8 cellular contexts compared by ENCODE assay signal in genomic region chr20:62370115-62370806, GRCh38. TPM values are rescaled to one million over a fixed set of nuclear protein-coding genes. Genes with fewer than 3 reads are reported as not detected.
DNase-seq lines count a peak whose midpoint lies in the region; ATAC-seq, FAIRE-seq and TF ChIP-seq lines count a peak whose summit lies in the region.

No MANE protein-coding gene starts in this region.

- DNase-seq in A549 (ENCODE audit: low read depth in 1 of 2, low spot score in 1 of 2) (peak in 1 of 2 experiments; percentile 71), astrocyte of the spinal cord (ENCODE audit: low read depth, low spot score) (peak; percentile 78), neural crest cell (ENCODE audit: low read depth, low spot score) (no peak), hypothalamus (lab: John Stamatoyannopoulos, UW) (no peak), type B pancreatic cell (ENCODE audit: extremely low spot score, unreplicated experiment) (no peak), OCI-M1 (lab: John Stamatoyannopoulos, UW) (no peak)

- no peak for FAIRE-seq in A549 (lab: Jason Lieb, UNC)

- H3K4me1 Mint-ChIP-seq in neural crest cell: peaks cover 11% of the 10 kb centered on the region
- peaks cover 13% of the 10 kb centered on the region for H3K4me1 Mint-ChIP-seq in type B pancreatic cell (ENCODE audit: unreplicated experiment)

- WGBS in A549 (ENCODE audit: missing lambda C conversion rate): 27% methylated on average over 17 of the region's 19 CpGs

- no peak for TF ChIP-seq POLR2A in A549 (IDR thresholded peaks at IDR 0.05; ENCODE audit: low read length)

- H3K27me3 Mint-ChIP-seq in neural crest cell (ENCODE audit: low read depth) (peaks cover 10% of the 10 kb centered on the region), type B pancreatic cell (no peaks in the 10 kb centered on the region)

- H3K4me3 ChIP-seq in A549: peak overlapping the region; percentile 100; the same call in 2 of the 3 replicates
- H3K4me3 ChIP-seq in astrocyte of the spinal cord (ENCODE audit: low read depth, low read length): no peak overlapping the region

- H3K9me3 ChIP-seq in A549: no peaks in the 10 kb centered on the region

- 0 out of 5 replicates have a peak, but pooled peaks of 1 of the 2 experiments have one; percentile 7 for TF ChIP-seq RAD21 in A549 (conservative IDR thresholded peaks at IDR 0.05 in 1 of 2, IDR thresholded peaks at IDR 0.05 in 1 of 2)

- POLR2A ChIA-PET in A549 (lab: Yijun Ruan, JAX): interaction anchor here (1.1 to 5.0 kb wide), 5 partner anchors 13 to 20 kb away, joined by 3 to 61 read pairs (median 14); partner anchors contain the start of gene RPS21

- no peaks in the 10 kb centered on the region for H3K36me3 Mint-ChIP-seq in neural crest cell (ENCODE audit: low read depth)
- H3K36me3 Mint-ChIP-seq in type B pancreatic cell: no peaks in the 10 kb centered on the region

- H3K27ac Mint-ChIP-seq in neural crest cell (ENCODE audit: unreplicated experiment) (peak overlapping the region; percentile 6), type B pancreatic cell (no peak overlapping the region)

- H3K4me2 ChIP-seq in A549: peak overlapping the region; percentile 91

- TF ChIP-seq EP300 in A549 (IDR thresholded peaks at IDR 0.05): 0 out of 5 replicates have a peak, but pooled peaks of 1 of the 2 experiments have one; percentile 31

- ATAC-seq in A549: peak in 1 of 2 experiments; percentile 1; a peak in 2 of 6 replicates
- ATAC-seq in HG02759 (IDR thresholded peaks at IDR 0.05; ENCODE audit: unreplicated experiment): peak; percentile 33
- ATAC-seq in HG03354 (IDR thresholded peaks at IDR 0.05; ENCODE audit: poor library complexity, severe bottlenecking, unreplicated experiment): no peak

- H3K4me3 Mint-ChIP-seq in neural crest cell (peak overlapping the region; percentile 46), type B pancreatic cell (no peak overlapping the region)

- H3K4me1 ChIP-seq in A549: peaks cover 59% of the 10 kb centered on the region

- CTCF ChIA-PET in A549 (lab: Yijun Ruan, JAX): interaction anchor here (0.9 to 12.6 kb wide), 7 partner anchors 9 to 61 kb away, joined by 3 to 290 read pairs (median 26); no protein-coding TSS in a partner anchor

- peak overlapping the region; percentile 97 to 99 for H3K27ac ChIP-seq in A549

- H3K9me3 Mint-ChIP-seq in neural crest cell (no peaks in the 10 kb centered on the region), type B pancreatic cell (no peaks in the 10 kb centered on the region)

- in situ Hi-C loops in astrocyte of the spinal cord (cut with HindIII; ENCODE audit: low sequenced_read_pairs): no loop called here

- TF ChIP-seq CTCF in A549 (IDR thresholded peaks at IDR 0.05): no peak
- no peak for TF ChIP-seq CTCF in astrocyte of the spinal cord (IDR thresholded peaks at IDR 0.05; ENCODE audit: low read depth, low read length)
- TF ChIP-seq CTCF in neural crest cell (conservative IDR thresholded peaks at IDR 0.05): no peak
- no peak for TF ChIP-seq CTCF in type B pancreatic cell (conservative IDR thresholded peaks at IDR 0.05)

TF ChIP-seq in A549, 52 proteins besides CTCF, POLR2A, EP300 and RAD21 (continues in another document):
- no peak for TF ChIP-seq EHF (CRISPR knock-in tag; IDR thresholded peaks at IDR 0.05)
- TF ChIP-seq, protein P1, sequence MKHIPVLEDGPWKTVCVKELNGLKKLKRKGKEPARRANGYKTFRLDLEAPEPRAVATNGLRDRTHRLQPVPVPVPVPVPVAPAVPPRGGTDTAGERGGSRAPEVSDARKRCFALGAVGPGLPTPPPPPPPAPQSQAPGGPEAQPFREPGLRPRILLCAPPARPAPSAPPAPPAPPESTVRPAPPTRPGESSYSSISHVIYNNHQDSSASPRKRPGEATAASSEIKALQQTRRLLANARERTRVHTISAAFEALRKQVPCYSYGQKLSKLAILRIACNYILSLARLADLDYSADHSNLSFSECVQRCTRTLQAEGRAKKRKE (CRISPR knock-in tag; IDR thresholded peaks at IDR 0.05; ENCODE audit: low read depth): no peak; the same call in 1 of the 2 replicates
- TF ChIP-seq PHF8 (IDR thresholded peaks at IDR 0.05; ENCODE audit: borderline replicate concordance, low read depth): no peak
- no peak for TF ChIP-seq HEYL (CRISPR knock-in tag; IDR thresholded peaks at IDR 0.05)
- no peak for TF ChIP-seq BHLHE40 (IDR thresholded peaks at IDR 0.05; ENCODE audit: low read depth, low read length)
- no peak for TF ChIP-seq CBX8 (IDR thresholded peaks at IDR 0.05)
- peak; percentile 67; the same call in 1 of the 2 replicates for TF ChIP-seq MAX (IDR thresholded peaks at IDR 0.05)
- TF ChIP-seq ESRRA (IDR thresholded peaks at IDR 0.05; ENCODE audit: borderline replicate concordance, low read length): 0 out of 2 replicates have a peak, but pooled peaks have one; percentile 39
- no peak for TF ChIP-seq NFE2L2 (conservative IDR thresholded peaks at IDR 0.05; ENCODE audit: low read length)
- TF ChIP-seq TP53 (CRISPR knock-in tag; IDR thresholded peaks at IDR 0.05): no peak
- no peak for TF ChIP-seq ZNF302 (CRISPR knock-in tag; IDR thresholded peaks at IDR 0.05)
- TF ChIP-seq NPAS2 (CRISPR knock-in tag; IDR thresholded peaks at IDR 0.05; ENCODE audit: borderline replicate concordance): no peak
- TF ChIP-seq RCOR1 (IDR thresholded peaks at IDR 0.05; ENCODE audit: low read depth, low read length): no peak
- no peak for TF ChIP-seq MAZ (IDR thresholded peaks at IDR 0.05; ENCODE audit: borderline replicate concordance, low read depth, low read length)
- no peak for TF ChIP-seq FOSL2 (IDR thresholded peaks at IDR 0.05)
- peak; percentile 55 for TF ChIP-seq FOSL2 (CRISPR knock-in tag; IDR thresholded peaks at IDR 0.05)
- TF ChIP-seq JUN (IDR thresholded peaks at IDR 0.05): no peak; a peak in 1 of 5 replicates
- no peak for TF ChIP-seq BCL3 (IDR thresholded peaks at IDR 0.05)
- TF ChIP-seq MYC (IDR thresholded peaks at IDR 0.05; ENCODE audit: borderline replicate concordance, low read length): no peak
- TF ChIP-seq MAFK (IDR thresholded peaks at IDR 0.05; ENCODE audit: partially characterized antibody): peak; percentile 1
- no peak for TF ChIP-seq CHD4 (IDR thresholded peaks at IDR 0.05; ENCODE audit: borderline replicate concordance)
- TF ChIP-seq CBX2 (IDR thresholded peaks at IDR 0.05; ENCODE audit: borderline replicate concordance, low read depth): no peak
- TF ChIP-seq ZFP36 (IDR thresholded peaks at IDR 0.05; ENCODE audit: borderline replicate concordance, partially characterized antibody): no peak
- TF ChIP-seq NR3C1 (IDR thresholded peaks at IDR 0.05): no peak
- TF ChIP-seq ZC3H11A (IDR thresholded peaks at IDR 0.05): no peak
- no peak for TF ChIP-seq SMC3 (IDR thresholded peaks at IDR 0.05)
- TF ChIP-seq KDM5A (IDR thresholded peaks at IDR 0.05): no peak
- no peak for TF ChIP-seq EHMT2 (IDR thresholded peaks at IDR 0.05; ENCODE audit: low read depth)
- TF ChIP-seq RFX5 (IDR thresholded peaks at IDR 0.05): no peak

RNA-seq across cellular contexts. Expression of gene LAMA5, which starts 3.1 kb away (rescaled TPM):
- polyA plus RNA-seq in A549 (2011; rRNA removed): 20.4 and 31.6 TPM in 2 replicates
- polyA plus RNA-seq in A549 (2012; cell fraction: cytosol; rRNA removed): 91.5 and 122 TPM in 2 replicates
- 829 and 950 TPM in 2 replicates for polyA plus RNA-seq in A549 (2012; cell fraction: nucleus; rRNA removed)
- 196 to 212 TPM (median 202 TPM) in 3 replicates for polyA plus RNA-seq in A549 (2017; fragmentation: RNase III; extraction: RNeasy Plus Mini Kit Qiagen cat#74134 plus additional on column Dnase treatment)
- 26.9 and 28.7 TPM in 2 replicates for polyA minus RNA-seq in A549 (2011; rRNA and poly(A)+ RNA removed)
- total RNA-seq in neural crest cell: 35.0 and 38.8 TPM in 2 replicates
- 246 and 611 TPM in 2 replicates for total RNA-seq in type B pancreatic cell (ENCODE audit: low replicate concordance)

RNA-seq across cellular contexts. Expression of gene RPS21, which starts 16.6 kb away (rescaled TPM):
- polyA plus RNA-seq in A549 (2011; rRNA removed) (3,697 and 4,026 TPM in 2 replicates), A549 (2017; fragmentation: RNase III; extraction: RNeasy Plus Mini Kit Qiagen cat#74134 plus additional on column Dnase treatment) (2,862 to 2,938 TPM (median 2,871 TPM) in 3 replicates)
- 8,308 and 13,239 TPM in 2 replicates for polyA plus RNA-seq in A549 (2012; cell fraction: cytosol; rRNA removed)
- 5,168 and 6,855 TPM in 2 replicates for polyA plus RNA-seq in A549 (2012; cell fraction: nucleus; rRNA removed)
- 804 and 936 TPM in 2 replicates for polyA minus RNA-seq in A549 (2011; rRNA and poly(A)+ RNA removed)
- total RNA-seq in neural crest cell (1,298 and 1,312 TPM in 2 replicates), type B pancreatic cell (ENCODE audit: low replicate concordance) (1,432 and 1,737 TPM in 2 replicates)

RNA-seq across cellular contexts. Expression of gene CABLES2, which starts 36.8 kb away (rescaled TPM):
- polyA plus RNA-seq in A549 (2011; rRNA removed): 3.9 and 5.0 TPM in 2 replicates
- polyA plus RNA-seq in A549 (2012; cell fraction: cytosol; rRNA removed): 5.9 and 7.3 TPM in 2 replicates
- polyA plus RNA-seq in A549 (2012; cell fraction: nucleus; rRNA removed): 9.4 and 10.5 TPM in 2 replicates
- 5.6 to 7.7 TPM (median 6.6 TPM) in 3 replicates for polyA plus RNA-seq in A549 (2017; fragmentation: RNase III; extraction: RNeasy Plus Mini Kit Qiagen cat#74134 plus additional on column Dnase treatment)
- 6.1 and 7.1 TPM in 2 replicates for polyA minus RNA-seq in A549 (2011; rRNA and poly(A)+ RNA removed)
- total RNA-seq in neural crest cell: 25.2 and 26.6 TPM in 2 replicates
- total RNA-seq in type B pancreatic cell (ENCODE audit: low replicate concordance): 11.7 and 18.4 TPM in 2 replicates

RNA-seq across cellular contexts. Expression of gene RBBP8NL, which starts 57.1 kb away (rescaled TPM):
- polyA plus RNA-seq in A549 (2011; rRNA removed) (not detected in 2 replicates), A549 (2017; fragmentation: RNase III; extraction: RNeasy Plus Mini Kit Qiagen cat#74134 plus additional on column Dnase treatment) (not detected in 3 replicates)
- not detected in 2 replicates for polyA plus RNA-seq in A549 (2012; cell fraction: cytosol; rRNA removed)
- not detected in 2 replicates for polyA plus RNA-seq in A549 (2012; cell fraction: nucleus; rRNA removed)
- polyA minus RNA-seq in A549 (2011; rRNA and poly(A)+ RNA removed): not detected in 2 replicates
- total RNA-seq in neural crest cell (not detected in 2 replicates), type B pancreatic cell (ENCODE audit: low replicate concordance) (7.3 and 17.9 TPM in 2 replicates)
